In genomic region chr2:239552213-239552926, GRCh38 we compare ENCODE assay signal across 27 cellular contexts.
"Had no signal": no experiment of that assay in that cellular context is flagged by ENCODE, and none has a peak within 500 bp of the region (broad histone marks: within the 10 kb centered on the region; RNA-seq: fewer than 3 reads in every experiment).

No MANE protein-coding gene starts in this region.

- H3K36me3 ChIP-seq: esophagus squamous epithelium, heart right ventricle, neutrophil, pancreas, right lobe of liver, stomach, thyroid gland had no signal

- H3K27ac ChIP-seq: coronary artery, esophagus squamous epithelium, heart right ventricle, neutrophil, pancreas, right lobe of liver, stomach, thyroid gland had no signal

- H3K9me3 Mint-ChIP-seq: central memory CD8-positive, alpha-beta T cell; naive thymus-derived CD8-positive, alpha-beta T cell; neural crest cell; stimulated activated effector memory CD8-positive, alpha-beta T cell treated with anti-CD3 and anti-CD28 coated beads, Interleukin-12 subunit alpha, Interleukin-12 subunit beta, amount 100 ng/mL, for 72 hours had no signal

- ATAC-seq: heart right ventricle; left colon; naive thymus-derived CD8-positive, alpha-beta T cell; pancreas; right lobe of liver; stimulated activated effector memory CD8-positive, alpha-beta T cell treated with anti-CD3 and anti-CD28 coated beads, Interleukin-12 subunit alpha, Interleukin-12 subunit beta, amount 100 ng/mL, for 72 hours had no signal

- H3K9me3 ChIP-seq: esophagus squamous epithelium, heart right ventricle, neutrophil, pancreas, right lobe of liver, thyroid gland had no signal

- H3K27me3 Mint-ChIP-seq: central memory CD8-positive, alpha-beta T cell had no signal

- H3K4me1 ChIP-seq: heart right ventricle, pancreas, right lobe of liver, thyroid gland had no signal

- H3K27me3 ChIP-seq: pancreas, right lobe of liver, thyroid gland had no signal

- H3K36me3 Mint-ChIP-seq: naive thymus-derived CD8-positive, alpha-beta T cell; stimulated activated effector memory CD8-positive, alpha-beta T cell treated with anti-CD3 and anti-CD28 coated beads, Interleukin-12 subunit alpha, Interleukin-12 subunit beta, amount 100 ng/mL, for 72 hours had no signal

- H3K27ac Mint-ChIP-seq: naive thymus-derived CD8-positive, alpha-beta T cell; progenitor cell of endocrine pancreas had no signal

- H3K4me3 ChIP-seq: coronary artery, esophagus squamous epithelium, heart right ventricle, pancreas, right lobe of liver, smooth muscle cell, stomach, thyroid gland had no signal

- DNase-seq: dermis blood vessel endothelial cell; effector memory CD4-positive, alpha-beta T cell; esophagus squamous epithelium; foreskin melanocyte; glutamatergic neuron; heart right ventricle; hippocampal formation; islet precursor cell; kidney glomerular epithelial cell; left colon; mesenchymal stem cell; naive thymus-derived CD8-positive, alpha-beta T cell; stimulated activated CD4-positive, alpha-beta T cell treated with anti-CD3 and anti-CD28 coated beads, Interleukin-2, amount 100 ng/mL, for 24 hours; stimulated activated CD4-positive, alpha-beta T cell treated with anti-CD3 and anti-CD28 coated beads, Interleukin-4, amount 100 ng/mL, for 24 hours; stimulated activated naive CD4-positive, alpha-beta T cell treated with Interleukin-2 at 50 U/mL for 16 hours; stomach; thyroid gland; trophoblast cell had no signal

- H3K4me3 Mint-ChIP-seq: central memory CD8-positive, alpha-beta T cell; naive thymus-derived CD8-positive, alpha-beta T cell; neural crest cell; stimulated activated effector memory CD8-positive, alpha-beta T cell treated with anti-CD3 and anti-CD28 coated beads, Interleukin-12 subunit alpha, Interleukin-12 subunit beta, amount 100 ng/mL, for 72 hours had no signal

- H3K4me1 Mint-ChIP-seq: neural crest cell had no signal
